14 cellular contexts compared by ENCODE assay signal in the genomic region with DNA sequence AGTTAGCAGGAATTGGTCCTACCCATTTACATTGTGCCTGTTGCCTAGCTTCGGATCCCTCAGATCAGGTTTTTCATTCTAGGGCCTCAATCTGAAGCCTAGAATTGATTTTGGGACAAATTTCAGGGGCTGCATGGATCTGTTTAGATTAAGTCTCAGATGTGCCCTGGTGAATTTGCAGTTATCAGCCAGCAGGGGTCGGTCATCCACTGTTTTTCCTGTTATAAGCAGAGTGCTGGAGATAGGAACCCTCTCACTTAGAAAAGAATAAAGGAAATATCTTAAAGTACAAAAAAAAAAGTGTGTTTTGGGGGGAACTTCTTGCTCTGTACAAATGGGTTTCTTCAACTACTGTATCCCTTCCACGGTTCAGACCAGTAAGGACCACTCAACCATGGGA.
DNase-seq lines count a peak whose midpoint lies in the region; ATAC-seq and TF ChIP-seq lines count a peak whose summit lies in the region.
"Had no signal": no experiment of that assay in that cellular context is flagged by ENCODE, and none has a peak within 500 bp of the region (broad histone marks: within the 10 kb centered on the region; RNA-seq: fewer than 3 reads in every experiment).

No MANE protein-coding gene starts in this region.

- peak; percentile 2 for DNase-seq in AG08395 (ENCODE audit: low spot score)
- peak; percentile 36 for DNase-seq in HCEC 1CT
- peak; percentile 51 for DNase-seq in SK-MEL-5 (ENCODE audit: low read depth, low spot score)
- DNase-seq in fibroblast of villous mesenchyme (ENCODE audit: low read depth) = peak; percentile 10
- DNase-seq in activated CD8-positive, alpha-beta memory T cell treated with anti-CD3 and anti-CD28 coated beads, Interleukin-2, amount 10 ng/mL, durations not matched to agents 7 days and 5 days = no peak
- no peak for DNase-seq in NCI-H2029 (lab: John Stamatoyannopoulos, UW)
- no peak for DNase-seq in HK-2 (ENCODE audit: unreplicated experiment)
- DNase-seq: activated CD4-positive, alpha-beta T cell treated with anti-CD3 and anti-CD28 coated beads for 1 hour; activated gamma-delta T cell; CD4-positive, alpha-beta T cell; effector memory CD8-positive, alpha-beta T cell; NCI-H1436 treated with DMSO at 0.1 percent for 48 hours; stimulated activated CD4-positive, alpha-beta T cell treated with anti-CD3 and anti-CD28 coated beads, Interleukin-1b, Interleukin-23, amount 100 ng/mL, for 48 hours had no signal

- H3K4me3 Mint-ChIP-seq in activated CD8-positive, alpha-beta memory T cell treated with anti-CD3 and anti-CD28 coated beads, Interleukin-2, amount 10 ng/mL, durations not matched to agents 7 days and 5 days = no peak overlapping the region
- H3K4me3 Mint-ChIP-seq: CD4-positive, alpha-beta T cell; effector memory CD8-positive, alpha-beta T cell had no signal

- H3K9me3 Mint-ChIP-seq in activated CD8-positive, alpha-beta memory T cell treated with anti-CD3 and anti-CD28 coated beads, Interleukin-2, amount 10 ng/mL, durations not matched to agents 7 days and 5 days (ENCODE audit: low read depth) = peaks cover 2% of the 10 kb centered on the region

- peak; percentile 44 for TF ChIP-seq CTCF in fibroblast of villous mesenchyme (IDR thresholded peaks at IDR 0.05; ENCODE audit: insufficient read depth, low read depth, low read length)

- no peak for ATAC-seq in activated CD8-positive, alpha-beta memory T cell treated with anti-CD3 and anti-CD28 coated beads, Interleukin-2, amount 10 ng/mL, durations not matched to agents 7 days and 5 days
- ATAC-seq in HG03565 (IDR thresholded peaks at IDR 0.05; ENCODE audit: unreplicated experiment) = no peak
- ATAC-seq: effector memory CD8-positive, alpha-beta T cell had no signal

- CTCF ChIA-PET in activated CD8-positive, alpha-beta memory T cell treated with anti-CD3 and anti-CD28 coated beads, Interleukin-2, amount 10 ng/mL, durations not matched to agents 7 days and 5 days (lab: Charles Lee) = no interaction called here

- no peaks in the 10 kb centered on the region for H3K4me1 Mint-ChIP-seq in activated CD8-positive, alpha-beta memory T cell treated with anti-CD3 and anti-CD28 coated beads, Interleukin-2, amount 10 ng/mL, durations not matched to agents 7 days and 5 days

- no peaks in the 10 kb centered on the region for H3K27me3 Mint-ChIP-seq in activated CD8-positive, alpha-beta memory T cell treated with anti-CD3 and anti-CD28 coated beads, Interleukin-2, amount 10 ng/mL, durations not matched to agents 7 days and 5 days
- H3K27me3 Mint-ChIP-seq: CD4-positive, alpha-beta T cell; effector memory CD8-positive, alpha-beta T cell had no signal

- no peak overlapping the region for H3K27ac Mint-ChIP-seq in activated CD8-positive, alpha-beta memory T cell treated with anti-CD3 and anti-CD28 coated beads, Interleukin-2, amount 10 ng/mL, durations not matched to agents 7 days and 5 days
- H3K27ac Mint-ChIP-seq: CD4-positive, alpha-beta T cell; effector memory CD8-positive, alpha-beta T cell had no signal

- H3K4me3 ChIP-seq in fibroblast of villous mesenchyme (ENCODE audit: low read depth, low read length) = no peak overlapping the region

- in situ Hi-C loops in SK-MEL-5 (cut with HindIII; ENCODE audit: low pct_unique_long_range_greater_than_20kb, low sequenced_read_pairs) = no loop called here

- H3K36me3 Mint-ChIP-seq in activated CD8-positive, alpha-beta memory T cell treated with anti-CD3 and anti-CD28 coated beads, Interleukin-2, amount 10 ng/mL, durations not matched to agents 7 days and 5 days = no peaks in the 10 kb centered on the region

Comparison
In these comparisons a context has a peak if more than half of its experiments do, and no peak if none do; other contexts are left out.
1. DNase-seq: peak in AG08395 (single experiment), HCEC 1CT (single experiment), SK-MEL-5 (single experiment) and fibroblast of villous mesenchyme (single experiment); none in activated CD8-positive, alpha-beta memory T cell treated with anti-CD3 and anti-CD28 coated beads, Interleukin-2, amount 10 ng/mL, durations not matched to agents 7 days and 5 days (single experiment), NCI-H2029 (single experiment) and HK-2 (single experiment).